17 cellular contexts compared by ENCODE assay signal in genomic region chr6:30843611-30843998, GRCh38. TPM values are rescaled to one million over a fixed set of nuclear protein-coding genes. Genes with fewer than 3 reads are reported as not detected.
DNase-seq lines count a peak whose midpoint lies in the region; ATAC-seq and TF ChIP-seq lines count a peak whose summit lies in the region.
"Had no signal": no experiment of that assay in that cellular context is flagged by ENCODE, and none has a peak within 500 bp of the region (broad histone marks: within the 10 kb centered on the region; RNA-seq: fewer than 3 reads in every experiment).

No MANE protein-coding gene starts in this region.

- H3K4me1 ChIP-seq in BLaER1 (peaks cover 96% of the 10 kb centered on the region), IMR-90 (ENCODE audit: control insufficient read depth, insufficient read depth, low read length) (peaks cover 14% of the 10 kb centered on the region)

- H3K4me3 ChIP-seq in BLaER1 (peak overlapping the region; percentile 43; the same call in 1 of the 2 replicates), IMR-90 (ENCODE audit: insufficient read depth, low read depth, low read length) (no peak overlapping the region)

- TF ChIP-seq POLR2A in IMR-90 (IDR thresholded peaks at IDR 0.05; ENCODE audit: low read depth, low read length) = no peak

- no CpG with 5 or more reads among the region's 3 CpGs for WGBS in IMR-90 (ENCODE audit: extremely low coverage in 2 of 2, insufficient read length in 1 of 2), 2 experiments

- peak overlapping the region; percentile 87 for H3K4me2 ChIP-seq in BLaER1
- H3K4me2 ChIP-seq in IMR-90 (ENCODE audit: low read depth, low read length) = no peak overlapping the region

- H3K9me3 ChIP-seq in BLaER1 = no peaks in the 10 kb centered on the region
- no peaks in the 10 kb centered on the region for H3K9me3 ChIP-seq in IMR-90 (ENCODE audit: control insufficient read depth, insufficient read depth, low read length)

- H4K8ac ChIP-seq in IMR-90 (ENCODE audit: low read depth in 2 of 2, low read length in 2 of 2) = peak overlapping the region; percentile 22 to 23; a peak in 3 of 4 replicates

- no peaks in the 10 kb centered on the region for H3K36me3 Mint-ChIP-seq in brain
- no peaks in the 10 kb centered on the region for H3K36me3 Mint-ChIP-seq in naive thymus-derived CD8-positive, alpha-beta T cell

- no peak for TF ChIP-seq CTCF in IMR-90 (conservative IDR thresholded peaks at IDR 0.05; ENCODE audit: low read depth, low read length)
- TF ChIP-seq CTCF in brain (conservative IDR thresholded peaks at IDR 0.05) = no peak

- no peak overlapping the region for H3K23ac ChIP-seq in IMR-90 (ENCODE audit: low read depth, low read length)

- H3K4me3 Mint-ChIP-seq in brain = no peak overlapping the region
- peak overlapping the region in 8 of 10 donors; percentile 12 to 81 (median 54) for H3K4me3 Mint-ChIP-seq in naive thymus-derived CD8-positive, alpha-beta T cell
- H3K4me3 Mint-ChIP-seq: activated B cell treated with CpG ODN at 0.5 μM for 24 hours had no signal

- H3K36me3 ChIP-seq in BLaER1 = no peaks in the 10 kb centered on the region
- no peaks in the 10 kb centered on the region for H3K36me3 ChIP-seq in IMR-90 (ENCODE audit: control insufficient read depth, insufficient read depth, low read length)

- H3K4me1 Mint-ChIP-seq in brain = peaks cover 59% of the 10 kb centered on the region
- H3K4me1 Mint-ChIP-seq in naive thymus-derived CD8-positive, alpha-beta T cell = peaks cover 11 to 32% (median 26%) of the 10 kb centered on the region in 4 donors
- H3K4me1 Mint-ChIP-seq: activated B cell treated with CpG ODN at 0.5 μM for 24 hours had no signal

- ATAC-seq in IMR-90 (ENCODE audit: low read depth) = no peak
- ATAC-seq in naive thymus-derived CD8-positive, alpha-beta T cell = no peak

- peak overlapping the region; percentile 83 for H3K27ac ChIP-seq in BLaER1
- peak overlapping the region; percentile 7; the same call in 1 of the 2 replicates for H3K27ac ChIP-seq in IMR-90 (ENCODE audit: insufficient read depth, low read length)

- POLR2A ChIA-PET in IMR-90 (lab: Charles Lee; ENCODE audit: unreplicated experiment) = no interaction called here
- POLR2A ChIA-PET in naive thymus-derived CD8-positive, alpha-beta T cell (lab: Charles Lee) = interaction anchor here (0.6 to 2.5 kb wide), 4 partner anchors 9 to 55 kb away, joined by 3 to 12 read pairs (median 8); no protein-coding TSS in a partner anchor

- no TSS peak for BruUV-seq in IMR-90 (replicated peaks; lab: Mats Ljungman, UMichigan)

- CTCF ChIA-PET in IMR-90 (lab: Yijun Ruan, JAX) = interaction anchor here (0.5 to 1.4 kb wide), 4 partner anchors 14 to 236 kb away, joined by 3 to 6 read pairs (median 4); no protein-coding TSS in a partner anchor

- no peak overlapping the region for H2AK9ac ChIP-seq in IMR-90 (replicated peaks; ENCODE audit: low read depth, low read length, poor library complexity)

- peak overlapping the region; percentile 65 for H3K18ac ChIP-seq in IMR-90 (ENCODE audit: low read depth, low read length)

- H2BK120ac ChIP-seq in IMR-90 (ENCODE audit: low read depth, low read length) = peak overlapping the region; percentile 59

- H2BK15ac ChIP-seq in IMR-90 (ENCODE audit: low read depth, low read length) = peak overlapping the region; percentile 16; the same call in 2 of the 3 replicates

- H3K27me3 Mint-ChIP-seq in brain = peaks cover 5% of the 10 kb centered on the region
- H3K27me3 Mint-ChIP-seq in naive thymus-derived CD8-positive, alpha-beta T cell = peaks cover 0 to 3% (median 0%) of the 10 kb centered on the region in 5 donors

- H4K20me1 ChIP-seq in BLaER1 = no peaks in the 10 kb centered on the region
- no peaks in the 10 kb centered on the region for H4K20me1 ChIP-seq in IMR-90 (ENCODE audit: insufficient read depth, low read length)

- peak overlapping the region in 4 of 5 experiments; percentile 2 to 67 (median 6) for H3K27ac Mint-ChIP-seq in brain
- peak overlapping the region in 6 of 10 donors; percentile 4 to 63 (median 29) for H3K27ac Mint-ChIP-seq in naive thymus-derived CD8-positive, alpha-beta T cell
- H3K27ac Mint-ChIP-seq: activated B cell treated with CpG ODN at 0.5 μM for 24 hours had no signal

- H3K56ac ChIP-seq in IMR-90 (ENCODE audit: extremely low read depth, insufficient read depth, low read length) = no peak overlapping the region

- H3K4ac ChIP-seq in IMR-90 (ENCODE audit: low read depth, low read length) = peak overlapping the region; percentile 68

- no peak for TF ChIP-seq RAD21 in IMR-90 (IDR thresholded peaks at IDR 0.05; ENCODE audit: low read length)

- dilution Hi-C loops in IMR-90 (cut with HindIII; ENCODE audit: low sequenced_read_pairs, unreplicated experiment) = no loop called here

- H3K14ac ChIP-seq in IMR-90 (replicated peaks; ENCODE audit: low read depth, low read length) = peak overlapping the region; percentile 42

- no peaks in the 10 kb centered on the region for H3K79me1 ChIP-seq in IMR-90 (ENCODE audit: low read depth in 1 of 2, low read length in 2 of 2)

- peak overlapping the region; percentile 4 for H2BK5ac ChIP-seq in IMR-90 (ENCODE audit: low read depth, low read length, poor library complexity, severe bottlenecking)

- H2BK20ac ChIP-seq in IMR-90 (ENCODE audit: low read depth, low read length) = peak overlapping the region; percentile 72

- H4K5ac ChIP-seq in IMR-90 (ENCODE audit: low read depth, low read length) = peak overlapping the region; percentile 72

- H3K9ac ChIP-seq in BLaER1 = peak overlapping the region; percentile 65
- 0 out of 2 replicates have a peak overlapping the region, but pooled peaks have one; percentile 24 for H3K9ac ChIP-seq in IMR-90 (ENCODE audit: low read depth, low read length)

- intact Hi-C loops in IMR-90 (cut with micrococcal nuclease) = no loop called here

- H2AFZ ChIP-seq in IMR-90 (replicated peaks; ENCODE audit: low read length, poor library complexity) = peak overlapping the region; percentile 16

- H4K91ac ChIP-seq in IMR-90 (ENCODE audit: insufficient read depth, low read depth, low read length) = peak overlapping the region; percentile 79

- H3K27me3 ChIP-seq in BLaER1 = no peaks in the 10 kb centered on the region
- H3K27me3 ChIP-seq in IMR-90 (ENCODE audit: control insufficient read depth, insufficient read depth, low read length) = no peaks in the 10 kb centered on the region

- in situ Hi-C loops in IMR-90 (cut with MboI; ENCODE audit: low sequenced_read_pairs) = no loop called here

- DNase-seq in IMR-90 (no peak), Kasumi-1 (lab: John Stamatoyannopoulos, UW) (no peak), HuH-7.5 (ENCODE audit: low spot score) (no peak), NCI-H524 (lab: John Stamatoyannopoulos, UW) (no peak), DMS 273 (lab: John Stamatoyannopoulos, UW; ENCODE audit: unreplicated experiment) (no peak)
- DNase-seq in naive thymus-derived CD8-positive, alpha-beta T cell = no peak
- DNase-seq: activated B cell treated with CpG ODN at 0.5 μM for 24 hours; activated CD8-positive, alpha-beta memory T cell treated with anti-CD3 and anti-CD28 coated beads, Interleukin-2, amount 50 U/mL, for 48 hours; aorta; DMS153; HCEC 1CT; NCI-H1092 treated with DMSO at 0.1 percent for 48 hours; occipital lobe; stimulated activated CD4-positive, alpha-beta T cell treated with anti-CD3 and anti-CD28 coated beads, Interleukin-12 subunit alpha, Interleukin-12 subunit beta, amount 100 ng/mL, for 4 hours; substantia nigra had no signal

- peaks cover 4% of the 10 kb centered on the region; the same call in 1 of the 2 replicates for H3K9me1 ChIP-seq in IMR-90 (ENCODE audit: insufficient read depth, low read length)

- peaks cover 0 to 3% (median 0%) of the 10 kb centered on the region in 5 experiments for H3K9me3 Mint-ChIP-seq in brain
- H3K9me3 Mint-ChIP-seq in naive thymus-derived CD8-positive, alpha-beta T cell = no peaks in the 10 kb centered on the region
- H3K9me3 Mint-ChIP-seq: activated B cell treated with CpG ODN at 0.5 μM for 24 hours had no signal

- H2AK5ac ChIP-seq in IMR-90 (ENCODE audit: low read depth, low read length) = peak overlapping the region; percentile 35

TF ChIP-seq in IMR-90, 13 proteins besides CTCF, POLR2A, EP300 and RAD21 (continues in another document):
- no peak for TF ChIP-seq RCOR1 (IDR thresholded peaks at IDR 0.05; ENCODE audit: insufficient replicate concordance, low read length)
- TF ChIP-seq USF2 (IDR thresholded peaks at IDR 0.05; ENCODE audit: low read depth, low read length) = no peak
- TF ChIP-seq ELK1 (IDR thresholded peaks at IDR 0.05; ENCODE audit: borderline replicate concordance, low read depth, low read length) = no peak
- no peak for TF ChIP-seq FOS (IDR thresholded peaks at IDR 0.05; ENCODE audit: low read depth, low read length)
- TF ChIP-seq MAFK (IDR thresholded peaks at IDR 0.05; ENCODE audit: low read depth, low read length) = no peak
- no peak for TF ChIP-seq CHD1 (IDR thresholded peaks at IDR 0.05; ENCODE audit: low read depth, low read length)
- no peak for TF ChIP-seq MAZ (IDR thresholded peaks at IDR 0.05; ENCODE audit: borderline replicate concordance, low read depth, low read length)
- no peak for TF ChIP-seq RFX5 (IDR thresholded peaks at IDR 0.05; ENCODE audit: low read depth, low read length)
- TF ChIP-seq BHLHE40 (IDR thresholded peaks at IDR 0.05; ENCODE audit: low read depth, low read length) = no peak
- TF ChIP-seq MXI1 (IDR thresholded peaks at IDR 0.05; ENCODE audit: borderline replicate concordance, low read depth, low read length) = no peak

RNA-seq across cellular contexts. Expression of gene DDR1, which starts 40.7 kb away (rescaled TPM):
- total RNA-seq in IMR-90 (2012; rRNA removed) = 5.6 and 6.7 TPM in 2 replicates
- polyA plus RNA-seq in IMR-90 (2012; rRNA removed) (17.8 and 19.6 TPM in 2 replicates), brain (ENCODE audit: insufficient read depth, low read depth, low replicate concordance) (221 TPM)
- 15.6 and 26.4 TPM in 2 replicates for polyA plus RNA-seq in IMR-90 (2012; cell fraction: cytosol; rRNA removed)
- polyA plus RNA-seq in IMR-90 (2012; cell fraction: nucleus; rRNA removed; ENCODE audit: low replicate concordance) = 56.9 and 61.7 TPM in 2 replicates
- 10 to 100 TPM; 19.8 to 22.8 TPM for total RNA-seq in naive thymus-derived CD8-positive, alpha-beta T cell
- polyA plus RNA-seq in naive thymus-derived CD8-positive, alpha-beta T cell = 1 to 10 TPM in 2 of 3 donors, under 1 TPM in 1; 0.57 to 5.4 (median 1.5) TPM

Comparison
In these comparisons a context has a peak if more than half of its experiments do, and no peak if none do; other contexts are left out.
1. H3K4me3 Mint-ChIP-seq: peak in naive thymus-derived CD8-positive, alpha-beta T cell (8 of 10); none in brain (0 of 5).